In genomic region chr16:8885674-8886592, GRCh38 we compare ENCODE assay signal across 1 cellular context.
TF ChIP-seq lines count a peak whose summit lies in the region.

No MANE protein-coding gene starts in this region.

TF ChIP-seq in HepG2, 621 proteins besides CTCF, POLR2A, EP300 and RAD21 (continued from another document and continues in another):
- no peak for TF ChIP-seq FOXK1 (CRISPR knock-in tag; IDR thresholded peaks at IDR 0.05; ENCODE audit: borderline replicate concordance, low read depth)
- TF ChIP-seq SMARCC2 (IDR thresholded peaks at IDR 0.05) = no peak
- no peak for TF ChIP-seq ZFP37 (CRISPR knock-in tag; IDR thresholded peaks at IDR 0.05; ENCODE audit: borderline replicate concordance)
- TF ChIP-seq KMT2B (CRISPR knock-in tag; IDR thresholded peaks at IDR 0.05) = no peak
- TF ChIP-seq JUN (CRISPR knock-in tag; IDR thresholded peaks at IDR 0.05) = no peak
- TF ChIP-seq ZSCAN9 (CRISPR knock-in tag; IDR thresholded peaks at IDR 0.05; ENCODE audit: borderline replicate concordance) = no peak
- 0 out of 2 replicates have a peak, but pooled peaks have one; percentile 27 for TF ChIP-seq ETV6 (CRISPR knock-in tag; conservative IDR thresholded peaks at IDR 0.05)
- TF ChIP-seq ZHX1 (CRISPR knock-in tag; IDR thresholded peaks at IDR 0.05; ENCODE audit: low read depth) = no peak
- TF ChIP-seq IRF1 (CRISPR knock-in tag; IDR thresholded peaks at IDR 0.05; ENCODE audit: low read depth) = no peak
- TF ChIP-seq MZF1 (CRISPR knock-in tag; IDR thresholded peaks at IDR 0.05; ENCODE audit: borderline replicate concordance) = no peak
- TF ChIP-seq PHF21A (CRISPR knock-in tag; IDR thresholded peaks at IDR 0.05) = no peak
- no peak for TF ChIP-seq ZNF775 (CRISPR knock-in tag; IDR thresholded peaks at IDR 0.05; ENCODE audit: borderline replicate concordance)
- TF ChIP-seq NFIB (CRISPR knock-in tag; IDR thresholded peaks at IDR 0.05; ENCODE audit: borderline replicate concordance) = no peak
- TF ChIP-seq E2F5 (CRISPR knock-in tag; conservative IDR thresholded peaks at IDR 0.05) = no peak
- no peak for TF ChIP-seq ZBTB1 (CRISPR knock-in tag; IDR thresholded peaks at IDR 0.05; ENCODE audit: borderline replicate concordance)
- TF ChIP-seq NFE2L1 (CRISPR knock-in tag; IDR thresholded peaks at IDR 0.05; ENCODE audit: borderline replicate concordance) = no peak; the same call in 1 of the 2 replicates
- TF ChIP-seq, protein P1, sequence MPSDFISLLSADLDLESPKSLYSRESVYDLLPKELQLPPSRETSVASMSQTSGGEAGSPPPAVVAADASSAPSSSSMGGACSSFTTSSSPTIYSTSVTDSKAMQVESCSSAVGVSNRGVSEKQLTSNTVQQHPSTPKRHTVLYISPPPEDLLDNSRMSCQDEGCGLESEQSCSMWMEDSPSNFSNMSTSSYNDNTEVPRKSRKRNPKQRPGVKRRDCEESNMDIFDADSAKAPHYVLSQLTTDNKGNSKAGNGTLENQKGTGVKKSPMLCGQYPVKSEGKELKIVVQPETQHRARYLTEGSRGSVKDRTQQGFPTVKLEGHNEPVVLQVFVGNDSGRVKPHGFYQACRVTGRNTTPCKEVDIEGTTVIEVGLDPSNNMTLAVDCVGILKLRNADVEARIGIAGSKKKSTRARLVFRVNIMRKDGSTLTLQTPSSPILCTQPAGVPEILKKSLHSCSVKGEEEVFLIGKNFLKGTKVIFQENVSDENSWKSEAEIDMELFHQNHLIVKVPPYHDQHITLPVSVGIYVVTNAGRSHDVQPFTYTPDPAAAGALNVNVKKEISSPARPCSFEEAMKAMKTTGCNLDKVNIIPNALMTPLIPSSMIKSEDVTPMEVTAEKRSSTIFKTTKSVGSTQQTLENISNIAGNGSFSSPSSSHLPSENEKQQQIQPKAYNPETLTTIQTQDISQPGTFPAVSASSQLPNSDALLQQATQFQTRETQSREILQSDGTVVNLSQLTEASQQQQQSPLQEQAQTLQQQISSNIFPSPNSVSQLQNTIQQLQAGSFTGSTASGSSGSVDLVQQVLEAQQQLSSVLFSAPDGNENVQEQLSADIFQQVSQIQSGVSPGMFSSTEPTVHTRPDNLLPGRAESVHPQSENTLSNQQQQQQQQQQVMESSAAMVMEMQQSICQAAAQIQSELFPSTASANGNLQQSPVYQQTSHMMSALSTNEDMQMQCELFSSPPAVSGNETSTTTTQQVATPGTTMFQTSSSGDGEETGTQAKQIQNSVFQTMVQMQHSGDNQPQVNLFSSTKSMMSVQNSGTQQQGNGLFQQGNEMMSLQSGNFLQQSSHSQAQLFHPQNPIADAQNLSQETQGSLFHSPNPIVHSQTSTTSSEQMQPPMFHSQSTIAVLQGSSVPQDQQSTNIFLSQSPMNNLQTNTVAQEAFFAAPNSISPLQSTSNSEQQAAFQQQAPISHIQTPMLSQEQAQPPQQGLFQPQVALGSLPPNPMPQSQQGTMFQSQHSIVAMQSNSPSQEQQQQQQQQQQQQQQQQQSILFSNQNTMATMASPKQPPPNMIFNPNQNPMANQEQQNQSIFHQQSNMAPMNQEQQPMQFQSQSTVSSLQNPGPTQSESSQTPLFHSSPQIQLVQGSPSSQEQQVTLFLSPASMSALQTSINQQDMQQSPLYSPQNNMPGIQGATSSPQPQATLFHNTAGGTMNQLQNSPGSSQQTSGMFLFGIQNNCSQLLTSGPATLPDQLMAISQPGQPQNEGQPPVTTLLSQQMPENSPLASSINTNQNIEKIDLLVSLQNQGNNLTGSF (CRISPR knock-in tag; IDR thresholded peaks at IDR 0.05) = peak; percentile 52; the same call in 1 of the 2 replicates
- TF ChIP-seq ATF4 (CRISPR knock-in tag; IDR thresholded peaks at IDR 0.05) = no peak
- TF ChIP-seq ZNF235 (CRISPR knock-in tag; IDR thresholded peaks at IDR 0.05; ENCODE audit: borderline replicate concordance) = 0 out of 2 replicates have a peak, but pooled peaks have one; percentile 63
- TF ChIP-seq RFX5 (IDR thresholded peaks at IDR 0.05; ENCODE audit: low read depth, low read length) = no peak; the same call in 1 of the 2 replicates
- TF ChIP-seq FOSL1 (CRISPR knock-in tag; IDR thresholded peaks at IDR 0.05; ENCODE audit: borderline replicate concordance) = no peak
- TF ChIP-seq PRPF4 (IDR thresholded peaks at IDR 0.05; ENCODE audit: low read depth, low read length, poor library complexity, severe bottlenecking) = no peak
- no peak; the same call in 1 of the 2 replicates for TF ChIP-seq ZFY (CRISPR knock-in tag; IDR thresholded peaks at IDR 0.05)
- TF ChIP-seq WIZ (CRISPR knock-in tag; IDR thresholded peaks at IDR 0.05) = no peak
- TF ChIP-seq, protein P2, sequence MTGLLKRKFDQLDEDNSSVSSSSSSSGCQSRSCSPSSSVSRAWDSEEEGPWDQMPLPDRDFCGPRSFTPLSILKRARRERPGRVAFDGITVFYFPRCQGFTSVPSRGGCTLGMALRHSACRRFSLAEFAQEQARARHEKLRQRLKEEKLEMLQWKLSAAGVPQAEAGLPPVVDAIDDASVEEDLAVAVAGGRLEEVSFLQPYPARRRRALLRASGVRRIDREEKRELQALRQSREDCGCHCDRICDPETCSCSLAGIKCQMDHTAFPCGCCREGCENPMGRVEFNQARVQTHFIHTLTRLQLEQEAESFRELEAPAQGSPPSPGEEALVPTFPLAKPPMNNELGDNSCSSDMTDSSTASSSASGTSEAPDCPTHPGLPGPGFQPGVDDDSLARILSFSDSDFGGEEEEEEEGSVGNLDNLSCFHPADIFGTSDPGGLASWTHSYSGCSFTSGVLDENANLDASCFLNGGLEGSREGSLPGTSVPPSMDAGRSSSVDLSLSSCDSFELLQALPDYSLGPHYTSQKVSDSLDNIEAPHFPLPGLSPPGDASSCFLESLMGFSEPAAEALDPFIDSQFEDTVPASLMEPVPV (CRISPR knock-in tag; IDR thresholded peaks at IDR 0.05) = no peak
- peak; percentile 21; the same call in 1 of the 2 replicates for TF ChIP-seq ZNF33B (CRISPR knock-in tag; IDR thresholded peaks at IDR 0.05)
- no peak for TF ChIP-seq ATM (IDR thresholded peaks at IDR 0.05; ENCODE audit: borderline replicate concordance)
- TF ChIP-seq PCBP2 (optimal IDR thresholded peaks at IDR 0.05; ENCODE audit: low read depth, low read length, poor library complexity, severe bottlenecking) = no peak
- no peak for TF ChIP-seq TOE1 (CRISPR knock-in tag; IDR thresholded peaks at IDR 0.05)
- no peak for TF ChIP-seq IKZF1 (IDR thresholded peaks at IDR 0.05)
- no peak for TF ChIP-seq ZMYM4 (CRISPR knock-in tag; IDR thresholded peaks at IDR 0.05)
- TF ChIP-seq ZNF496 (CRISPR knock-in tag; IDR thresholded peaks at IDR 0.05; ENCODE audit: insufficient replicate concordance) = no peak
- TF ChIP-seq ZC3H13 (CRISPR knock-in tag; IDR thresholded peaks at IDR 0.05) = peak; percentile 86; the same call in 1 of the 2 replicates
- TF ChIP-seq ZNF816 (CRISPR knock-in tag; IDR thresholded peaks at IDR 0.05; ENCODE audit: borderline replicate concordance) = no peak
- TF ChIP-seq ZNF570 (CRISPR knock-in tag; IDR thresholded peaks at IDR 0.05; ENCODE audit: borderline replicate concordance) = no peak
- TF ChIP-seq ARHGAP35 (CRISPR knock-in tag; IDR thresholded peaks at IDR 0.05; ENCODE audit: borderline replicate concordance) = no peak; the same call in 1 of the 2 replicates
- no peak for TF ChIP-seq MXD4 (CRISPR knock-in tag; IDR thresholded peaks at IDR 0.05)
- peak; percentile 41; the same call in 1 of the 2 replicates for TF ChIP-seq FUBP1 (CRISPR knock-in tag; IDR thresholded peaks at IDR 0.05; ENCODE audit: borderline replicate concordance)
- TF ChIP-seq, protein P3, sequence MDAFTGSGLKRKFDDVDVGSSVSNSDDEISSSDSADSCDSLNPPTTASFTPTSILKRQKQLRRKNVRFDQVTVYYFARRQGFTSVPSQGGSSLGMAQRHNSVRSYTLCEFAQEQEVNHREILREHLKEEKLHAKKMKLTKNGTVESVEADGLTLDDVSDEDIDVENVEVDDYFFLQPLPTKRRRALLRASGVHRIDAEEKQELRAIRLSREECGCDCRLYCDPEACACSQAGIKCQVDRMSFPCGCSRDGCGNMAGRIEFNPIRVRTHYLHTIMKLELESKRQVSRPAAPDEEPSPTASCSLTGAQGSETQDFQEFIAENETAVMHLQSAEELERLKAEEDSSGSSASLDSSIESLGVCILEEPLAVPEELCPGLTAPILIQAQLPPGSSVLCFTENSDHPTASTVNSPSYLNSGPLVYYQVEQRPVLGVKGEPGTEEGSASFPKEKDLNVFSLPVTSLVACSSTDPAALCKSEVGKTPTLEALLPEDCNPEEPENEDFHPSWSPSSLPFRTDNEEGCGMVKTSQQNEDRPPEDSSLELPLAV (CRISPR knock-in tag; conservative IDR thresholded peaks at IDR 0.05; ENCODE audit: low read depth) = no peak
- TF ChIP-seq ZBTB7B (CRISPR knock-in tag; IDR thresholded peaks at IDR 0.05) = no peak
- no peak for TF ChIP-seq RNF2 (conservative IDR thresholded peaks at IDR 0.05; ENCODE audit: low read depth)
- no peak for TF ChIP-seq MTF1 (CRISPR knock-in tag; IDR thresholded peaks at IDR 0.05)
- TF ChIP-seq, protein P4, sequence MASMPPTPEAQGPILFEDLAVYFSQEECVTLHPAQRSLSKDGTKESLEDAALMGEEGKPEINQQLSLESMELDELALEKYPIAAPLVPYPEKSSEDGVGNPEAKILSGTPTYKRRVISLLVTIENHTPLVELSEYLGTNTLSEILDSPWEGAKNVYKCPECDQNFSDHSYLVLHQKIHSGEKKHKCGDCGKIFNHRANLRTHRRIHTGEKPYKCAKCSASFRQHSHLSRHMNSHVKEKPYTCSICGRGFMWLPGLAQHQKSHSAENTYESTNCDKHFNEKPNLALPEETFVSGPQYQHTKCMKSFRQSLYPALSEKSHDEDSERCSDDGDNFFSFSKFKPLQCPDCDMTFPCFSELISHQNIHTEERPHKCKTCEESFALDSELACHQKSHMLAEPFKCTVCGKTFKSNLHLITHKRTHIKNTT (CRISPR knock-in tag; IDR thresholded peaks at IDR 0.05) = no peak
- no peak for TF ChIP-seq ZNF772 (CRISPR knock-in tag; IDR thresholded peaks at IDR 0.05)
- TF ChIP-seq, protein P5, sequence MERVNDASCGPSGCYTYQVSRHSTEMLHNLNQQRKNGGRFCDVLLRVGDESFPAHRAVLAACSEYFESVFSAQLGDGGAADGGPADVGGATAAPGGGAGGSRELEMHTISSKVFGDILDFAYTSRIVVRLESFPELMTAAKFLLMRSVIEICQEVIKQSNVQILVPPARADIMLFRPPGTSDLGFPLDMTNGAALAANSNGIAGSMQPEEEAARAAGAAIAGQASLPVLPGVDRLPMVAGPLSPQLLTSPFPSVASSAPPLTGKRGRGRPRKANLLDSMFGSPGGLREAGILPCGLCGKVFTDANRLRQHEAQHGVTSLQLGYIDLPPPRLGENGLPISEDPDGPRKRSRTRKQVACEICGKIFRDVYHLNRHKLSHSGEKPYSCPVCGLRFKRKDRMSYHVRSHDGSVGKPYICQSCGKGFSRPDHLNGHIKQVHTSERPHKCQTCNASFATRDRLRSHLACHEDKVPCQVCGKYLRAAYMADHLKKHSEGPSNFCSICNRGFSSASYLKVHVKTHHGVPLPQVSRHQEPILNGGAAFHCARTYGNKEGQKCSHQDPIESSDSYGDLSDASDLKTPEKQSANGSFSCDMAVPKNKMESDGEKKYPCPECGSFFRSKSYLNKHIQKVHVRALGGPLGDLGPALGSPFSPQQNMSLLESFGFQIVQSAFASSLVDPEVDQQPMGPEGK (CRISPR knock-in tag; IDR thresholded peaks at IDR 0.05) = no peak
